19 cellular contexts compared by ENCODE assay signal in genomic region chr5:109868737-109869136, GRCh38.
A peak's percentile ranks its signal among the peaks of the same experiment; 100 is the strongest.
DNase-seq lines count a peak whose midpoint lies in the region; ATAC-seq and TF ChIP-seq lines count a peak whose summit lies in the region.
"Had no signal": no experiment of that assay in that cellular context is flagged by ENCODE, and none has a peak within 500 bp of the region (broad histone marks: within the 10 kb centered on the region; RNA-seq: fewer than 3 reads in every experiment).

No MANE protein-coding gene starts in this region.

- peaks cover 34% of the 10 kb centered on the region for H3K4me1 ChIP-seq in CD8-positive, alpha-beta T cell (ENCODE audit: insufficient read depth, low read length)
- H3K4me1 ChIP-seq in naive thymus-derived CD4-positive, alpha-beta T cell (ENCODE audit: control insufficient read depth in 2 of 2, insufficient read depth in 2 of 2, low read length in 2 of 2): peaks cover 5 to 14% of the 10 kb centered on the region in 2 donors
- H3K4me1 ChIP-seq: pancreas, thyroid gland had no signal

- no peak overlapping the region for H3K27ac ChIP-seq in CD8-positive, alpha-beta T cell (ENCODE audit: low read depth, low read length)
- H3K27ac ChIP-seq in naive thymus-derived CD4-positive, alpha-beta T cell (ENCODE audit: low read depth, low read length): no peak overlapping the region
- H3K27ac ChIP-seq: adrenal gland, pancreas, thyroid gland had no signal

- intact Hi-C loops in CD8-positive, alpha-beta T cell (cut with DNase I, micrococcal nuclease): no loop called here
- intact Hi-C loops in naive thymus-derived CD4-positive, alpha-beta T cell (cut with micrococcal nuclease): no loop called here

- H3K4me3 ChIP-seq in CD8-positive, alpha-beta T cell (ENCODE audit: low read depth, low read length): no peak overlapping the region
- H3K4me3 ChIP-seq in naive thymus-derived CD4-positive, alpha-beta T cell (ENCODE audit: low read length): no peak overlapping the region
- H3K4me3 ChIP-seq: adrenal gland, pancreas, thyroid gland had no signal

- no peaks in the 10 kb centered on the region for H3K9me3 Mint-ChIP-seq in CD8-positive, alpha-beta T cell
- H3K9me3 Mint-ChIP-seq in naive thymus-derived CD4-positive, alpha-beta T cell: peaks cover 0 to 7% (median 0%) of the 10 kb centered on the region in 11 donors

- peaks cover 44% of the 10 kb centered on the region for H3K36me3 Mint-ChIP-seq in CD8-positive, alpha-beta T cell
- H3K36me3 Mint-ChIP-seq in naive thymus-derived CD4-positive, alpha-beta T cell: peaks cover 11 to 52% (median 47%) of the 10 kb centered on the region in 5 donors

- no peak for TF ChIP-seq CTCF in CD8-positive, alpha-beta T cell (IDR thresholded peaks at IDR 0.05)

- H3K9me3 ChIP-seq in CD8-positive, alpha-beta T cell (ENCODE audit: low read length): no peaks in the 10 kb centered on the region
- H3K9me3 ChIP-seq in naive thymus-derived CD4-positive, alpha-beta T cell (ENCODE audit: control insufficient read depth in 2 of 3, low read length in 3 of 3): no peaks in the 10 kb centered on the region
- H3K9me3 ChIP-seq: adrenal gland, pancreas, thyroid gland had no signal

- H3K27ac Mint-ChIP-seq in CD8-positive, alpha-beta T cell: peak overlapping the region; percentile 81
- H3K27ac Mint-ChIP-seq in naive thymus-derived CD4-positive, alpha-beta T cell: peak overlapping the region; percentile 29 to 90 (median 69)
- H3K27ac Mint-ChIP-seq: B cell had no signal

- no peaks in the 10 kb centered on the region for H3K27me3 Mint-ChIP-seq in CD8-positive, alpha-beta T cell (ENCODE audit: low read depth)
- no peaks in the 10 kb centered on the region for H3K27me3 Mint-ChIP-seq in naive thymus-derived CD4-positive, alpha-beta T cell
- H3K27me3 Mint-ChIP-seq: B cell had no signal

- no peaks in the 10 kb centered on the region for H3K27me3 ChIP-seq in CD8-positive, alpha-beta T cell (ENCODE audit: insufficient read depth, low read length)
- H3K27me3 ChIP-seq in naive thymus-derived CD4-positive, alpha-beta T cell (ENCODE audit: control insufficient read depth in 2 of 2, insufficient read depth in 2 of 2, low read length in 2 of 2): no peaks in the 10 kb centered on the region
- H3K27me3 ChIP-seq: adrenal gland, pancreas, thyroid gland had no signal

- peaks cover 55% of the 10 kb centered on the region for H3K4me1 Mint-ChIP-seq in CD8-positive, alpha-beta T cell (ENCODE audit: low read depth)
- H3K4me1 Mint-ChIP-seq in naive thymus-derived CD4-positive, alpha-beta T cell: peaks cover 14 to 80% (median 60%) of the 10 kb centered on the region in 7 donors

- POLR2A ChIA-PET in CD8-positive, alpha-beta T cell (lab: Charles Lee): interaction anchor here (2.2 kb wide), 1 partner anchor 12 kb away, joined by 10 read pairs; no protein-coding TSS in a partner anchor
- POLR2A ChIA-PET in naive thymus-derived CD4-positive, alpha-beta T cell (lab: Charles Lee): interaction anchor here (0.6 to 2.3 kb wide), 3 partner anchors 9 to 1212 kb away, joined by 3 to 10 read pairs (median 3); no protein-coding TSS in a partner anchor

- ATAC-seq in CD8-positive, alpha-beta T cell: no peak
- no peak for ATAC-seq in naive thymus-derived CD4-positive, alpha-beta T cell
- ATAC-seq in HG03460 (IDR thresholded peaks at IDR 0.05; ENCODE audit: unreplicated experiment): no peak
- no peak for ATAC-seq in GM21723 (IDR thresholded peaks at IDR 0.05; ENCODE audit: unreplicated experiment)
- ATAC-seq: left colon, pancreas had no signal

- DNase-seq in CD8-positive, alpha-beta T cell: no peak
- peak; percentile 43 for DNase-seq in ELR (ENCODE audit: low read depth)
- peak; percentile 81 for DNase-seq in amniotic epithelial cell (ENCODE audit: low read depth)
- DNase-seq in naive thymus-derived CD4-positive, alpha-beta T cell: peak in 4 of 9 donors; percentile 9 to 39 (median 19)
- DNase-seq in cerebellar nuclear complex (lab: John Stamatoyannopoulos, UW): no peak
- DNase-seq: activated CD4-positive, CD25-positive, alpha-beta regulatory T cell; adrenal gland; foreskin melanocyte; GOT3; left colon; NCI-H1930; NCI-H446 treated with DMSO at 0.1 percent for 48 hours; pancreas; SHP77 treated with DMSO at 0.1 percent for 48 hours; small intestine; thyroid gland had no signal

- CTCF ChIA-PET in CD8-positive, alpha-beta T cell (lab: Charles Lee): no interaction called here
- CTCF ChIA-PET in naive thymus-derived CD4-positive, alpha-beta T cell (lab: Charles Lee): no interaction called here

- peak overlapping the region; percentile 30 for H3K4me3 Mint-ChIP-seq in CD8-positive, alpha-beta T cell
- peak overlapping the region in 7 of 10 donors; percentile 26 to 74 (median 49) for H3K4me3 Mint-ChIP-seq in naive thymus-derived CD4-positive, alpha-beta T cell
- H3K4me3 Mint-ChIP-seq: B cell had no signal

- peaks cover 3% of the 10 kb centered on the region for H3K36me3 ChIP-seq in CD8-positive, alpha-beta T cell (ENCODE audit: insufficient read depth, low read length)
- H3K36me3 ChIP-seq in naive thymus-derived CD4-positive, alpha-beta T cell (ENCODE audit: control insufficient read depth in 2 of 3, insufficient read depth in 3 of 3, low read length in 3 of 3): peaks cover 0 to 13% (median 0%) of the 10 kb centered on the region in 3 experiments
- H3K36me3 ChIP-seq: adrenal gland, pancreas had no signal

Comparison
In these comparisons a context has a peak if more than half of its experiments do, and no peak if none do; other contexts are left out.
1. DNase-seq: peak in ELR (single experiment) and amniotic epithelial cell (single experiment); none in CD8-positive, alpha-beta T cell (0 of 7) and cerebellar nuclear complex (0 of 2).